ENCODE assay signal across 20 cellular contexts in genomic region chr6:119243037-119243436, GRCh38.
A peak's percentile ranks its signal among the peaks of the same experiment; 100 is the strongest.
DNase-seq lines count a peak whose midpoint lies in the region; ATAC-seq, FAIRE-seq and TF ChIP-seq lines count a peak whose summit lies in the region.
"Had no signal": no experiment of that assay in that cellular context is flagged by ENCODE, and none has a peak within 500 bp of the region (broad histone marks: within the 10 kb centered on the region; RNA-seq: fewer than 3 reads in every experiment).

No MANE protein-coding gene starts in this region.

- H3K4me1 ChIP-seq in HepG2 (ENCODE audit: insufficient read depth, low read length) (peaks cover 43% of the 10 kb centered on the region), right lobe of liver (peaks cover 0 to 21% (median 2%) of the 10 kb centered on the region in 4 donors), kidney (ENCODE audit: control insufficient read depth in 1 of 2, insufficient read depth in 1 of 2, low read depth in 1 of 2, low read length in 2 of 2) (peaks cover 10 to 19% of the 10 kb centered on the region in 2 donors), smooth muscle cell (ENCODE audit: low read depth) (peaks cover 12% of the 10 kb centered on the region)
- H3K4me1 ChIP-seq: BLaER1, Caco-2 had no signal

- ATAC-seq in HepG2 (no peak), right lobe of liver (no peak)
- ATAC-seq: CD8-positive, alpha-beta T cell had no signal

- H4K20me1 ChIP-seq in HepG2 (ENCODE audit: insufficient read depth, low read length) (peaks cover 18% of the 10 kb centered on the region), smooth muscle cell (ENCODE audit: low read depth) (peaks cover 8% of the 10 kb centered on the region)
- H4K20me1 ChIP-seq: BLaER1 had no signal

- H3K9me3 ChIP-seq in HepG2 (ENCODE audit: low read length) (no peaks in the 10 kb centered on the region), right lobe of liver (no peaks in the 10 kb centered on the region), kidney (ENCODE audit: control insufficient read depth in 1 of 2, low read length in 2 of 2) (no peaks in the 10 kb centered on the region), smooth muscle cell (replicated peaks; ENCODE audit: low read depth) (no peaks in the 10 kb centered on the region)
- H3K9me3 ChIP-seq: BLaER1, Caco-2 had no signal

- no TSS peak for BruUV-seq in HepG2 (replicated peaks; lab: Mats Ljungman, UMichigan)

- in situ Hi-C loops in HepG2 (cut with HindIII; ENCODE audit: extremely low pct_ligation_motif_present, low pct_unique_long_range_greater_than_20kb): no loop called here

- no peak for TF ChIP-seq POLR2A in HepG2 (IDR thresholded peaks at IDR 0.05; ENCODE audit: insufficient read depth in 1 of 2, low read depth in 2 of 2, low read length in 2 of 2)
- no peak for TF ChIP-seq POLR2A in right lobe of liver (IDR thresholded peaks at IDR 0.05)

- peaks cover 20 to 79% of the 10 kb centered on the region in 2 experiments for H3K36me3 ChIP-seq in HepG2 (replicated peaks in 1 of 2; ENCODE audit: control insufficient read depth in 1 of 2, insufficient read depth in 2 of 2, low read length in 2 of 2)
- H3K36me3 ChIP-seq in right lobe of liver: peaks cover 0 to 14% (median 0%) of the 10 kb centered on the region in 4 donors
- peaks cover 5 to 6% of the 10 kb centered on the region in 2 donors for H3K36me3 ChIP-seq in kidney (ENCODE audit: control insufficient read depth in 1 of 2, insufficient read depth in 2 of 2, low read length in 2 of 2)
- H3K36me3 ChIP-seq in smooth muscle cell (ENCODE audit: low read depth): no peaks in the 10 kb centered on the region
- H3K36me3 ChIP-seq: BLaER1 had no signal

- CTCF ChIA-PET in HepG2 (lab: Yijun Ruan, JAX; ENCODE audit: low intra/inter-chr PET ratio, low total read pairs): no interaction called here

- H3K27me3 ChIP-seq in HepG2 (ENCODE audit: control insufficient read depth in 1 of 2, insufficient read depth in 2 of 2, low read length in 2 of 2): no peaks in the 10 kb centered on the region
- no peaks in the 10 kb centered on the region for H3K27me3 ChIP-seq in right lobe of liver
- H3K27me3 ChIP-seq in smooth muscle cell (ENCODE audit: low read depth): no peaks in the 10 kb centered on the region
- H3K27me3 ChIP-seq: BLaER1 had no signal

- intact Hi-C loops in HepG2 (cut with micrococcal nuclease; ENCODE audit: unreplicated experiment) (no loop called here), right lobe of liver (cut with DNase I) (no loop called here), kidney (cut with DNase I) (no loop called here), posterior vena cava (cut with DNase I) (no loop called here)

- H3K79me2 ChIP-seq in HepG2 (ENCODE audit: insufficient read depth, low read length) (peaks cover 57% of the 10 kb centered on the region), smooth muscle cell (ENCODE audit: low read depth) (peaks cover 43% of the 10 kb centered on the region)

- FAIRE-seq in HepG2 (lab: Jason Lieb, UNC) (no peak), kidney (lab: Jason Lieb, UNC) (peak; percentile 80)
- FAIRE-seq: A204.1, G401.6, H1 had no signal

- POLR2A ChIA-PET in HepG2 (lab: Yijun Ruan, JAX): no interaction called here

- TF ChIP-seq RAD21 in HepG2 (CRISPR knock-in tag; IDR thresholded peaks at IDR 0.05): no peak

- no peak overlapping the region for H3K9ac ChIP-seq in HepG2 (ENCODE audit: insufficient read depth, low read depth, low read length)
- no peak overlapping the region for H3K9ac ChIP-seq in kidney (ENCODE audit: low read length in 2 of 2)
- H3K9ac ChIP-seq in smooth muscle cell (ENCODE audit: low read depth): no peak overlapping the region
- H3K9ac ChIP-seq: BLaER1, GM23248 had no signal

- no peak for DNase-seq in HepG2 (ENCODE audit: low spot score)
- DNase-seq in right lobe of liver: no peak
- no peak for DNase-seq in kidney
- no peak for DNase-seq in smooth muscle cell (lab: John Stamatoyannopoulos, UW; ENCODE audit: unreplicated experiment)
- no peak for DNase-seq in MV-4-11 (lab: John Stamatoyannopoulos, UW)
- no peak for DNase-seq in posterior vena cava (ENCODE audit: low spot score)
- DNase-seq: Caco-2; CD4-positive, CD25-positive, alpha-beta regulatory T cell; CD8-positive, alpha-beta T cell; DMS153; DND-41; GM23248; H7; HCEC 1CT had no signal

- no peak overlapping the region for H2AFZ ChIP-seq in HepG2 (ENCODE audit: low read length)
- no peak overlapping the region for H2AFZ ChIP-seq in smooth muscle cell (ENCODE audit: low read depth)
- H2AFZ ChIP-seq: GM23248 had no signal

- H3K4me2 ChIP-seq in HepG2 (ENCODE audit: low read depth, low read length) (no peak overlapping the region), smooth muscle cell (no peak overlapping the region)
- H3K4me2 ChIP-seq: BLaER1 had no signal

- no peaks in the 10 kb centered on the region for H3F3A ChIP-seq in smooth muscle cell (ENCODE audit: low read depth)

- no peak for TF ChIP-seq EP300 in HepG2 (IDR thresholded peaks at IDR 0.05; ENCODE audit: low read depth in 2 of 2, low read length in 2 of 2)
- TF ChIP-seq EP300 in HepG2 (CRISPR knock-in tag; IDR thresholded peaks at IDR 0.05; ENCODE audit: borderline replicate concordance): no peak

- H3K27ac ChIP-seq in HepG2 (ENCODE audit: extremely low read length, insufficient read depth, low read length): no peak overlapping the region
- no peak overlapping the region for H3K27ac ChIP-seq in right lobe of liver
- H3K27ac ChIP-seq in kidney (ENCODE audit: low read depth in 2 of 2, low read length in 2 of 2): no peak overlapping the region
- H3K27ac ChIP-seq in smooth muscle cell (ENCODE audit: low read depth): peak overlapping the region; percentile 37
- H3K27ac ChIP-seq: 22Rv1, BLaER1, C4-2B, GM23248 had no signal

- TF ChIP-seq CTCF in HepG2 (CRISPR knock-in tag; IDR thresholded peaks at IDR 0.05) (no peak), right lobe of liver (IDR thresholded peaks at IDR 0.05) (no peak), kidney (IDR thresholded peaks at IDR 0.05; ENCODE audit: borderline replicate concordance, extremely low read depth, insufficient read depth) (no peak), smooth muscle cell (IDR thresholded peaks at IDR 0.05; ENCODE audit: borderline replicate concordance, insufficient read depth, poor library complexity, severe bottlenecking) (no peak)

- H3K4me3 ChIP-seq in HepG2 (replicated peaks in 1 of 3; ENCODE audit: insufficient read depth in 1 of 3, low read depth in 2 of 3, low read length in 3 of 3) (no peak overlapping the region), right lobe of liver (no peak overlapping the region), kidney (ENCODE audit: low read length in 2 of 2) (no peak overlapping the region), smooth muscle cell (no peak overlapping the region)
- H3K4me3 ChIP-seq: BLaER1, GM23248 had no signal

TF ChIP-seq in HepG2, 621 proteins besides CTCF, POLR2A, EP300 and RAD21:
- TF ChIP-seq SRSF4 (IDR thresholded peaks at IDR 0.05; ENCODE audit: low read depth, low read length, poor library complexity, severe bottlenecking) (peak; percentile 93), HNRNPUL1 (IDR thresholded peaks at IDR 0.05; ENCODE audit: low read depth, low read length) (0 out of 2 replicates have a peak, but pooled peaks have one; percentile 3), SOX6 (IDR thresholded peaks at IDR 0.05) (no peak), SOX6 (CRISPR knock-in tag; IDR thresholded peaks at IDR 0.05) (no peak)
